ENCODE assay signal across 8 cellular contexts in the genomic region with DNA sequence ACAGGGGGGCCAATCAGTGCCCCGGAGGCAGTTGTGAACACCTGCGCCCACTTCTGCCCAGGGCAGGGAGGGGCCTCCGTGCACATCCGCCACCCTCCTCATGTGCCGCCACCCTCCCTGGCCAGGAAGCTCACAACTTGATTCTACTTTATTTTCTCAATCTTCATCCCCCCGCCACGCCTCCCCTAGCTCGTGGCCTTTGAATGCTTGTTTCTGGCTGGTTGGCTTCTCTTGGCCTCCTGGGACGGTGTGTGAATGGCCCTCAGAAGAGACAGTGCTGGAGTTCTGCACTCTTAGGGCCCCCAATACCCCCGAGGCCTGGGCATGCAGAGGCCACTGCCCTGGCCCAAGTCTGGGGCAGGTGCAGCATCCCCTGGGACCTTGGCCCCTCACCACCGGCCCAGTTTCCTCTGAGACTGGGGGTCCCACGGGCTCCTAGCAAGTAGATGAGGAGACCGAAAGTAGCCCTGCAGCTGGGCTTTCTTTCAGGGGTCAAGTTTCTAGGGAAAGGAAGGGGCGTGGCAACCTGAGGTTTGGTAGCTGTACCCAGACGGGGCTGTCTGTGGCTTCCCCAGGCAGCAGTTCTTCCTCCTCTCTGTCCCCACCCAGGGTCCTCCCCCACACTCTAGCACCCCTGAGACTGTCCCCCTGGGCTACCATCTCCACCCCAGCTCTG. TPM values are rescaled to one million over a fixed set of nuclear protein-coding genes. Genes with fewer than 3 reads are reported as not detected.
DNase-seq lines count a peak whose midpoint lies in the region; FAIRE-seq and TF ChIP-seq lines count a peak whose summit lies in the region.

No MANE protein-coding gene starts in this region.

- H3K4me1 ChIP-seq in Peyer's patch (peaks cover 0 to 25% (median 12%) of the 10 kb centered on the region in 4 donors), astrocyte (ENCODE audit: insufficient read depth, low read length) (peaks cover 8% of the 10 kb centered on the region), neural progenitor cell (peaks cover 13% of the 10 kb centered on the region), uterus (peaks cover 5 to 10% of the 10 kb centered on the region in 2 donors)

- peaks cover 43% of the 10 kb centered on the region for H3F3A ChIP-seq in neural progenitor cell (ENCODE audit: low read depth)

- H3K36me3 Mint-ChIP-seq in astrocyte (ENCODE audit: low read depth, unreplicated experiment) (no peaks in the 10 kb centered on the region), neural progenitor cell (no peaks in the 10 kb centered on the region)

- no peak overlapping the region for H3K27ac Mint-ChIP-seq in astrocyte (ENCODE audit: unreplicated experiment)
- no peak overlapping the region for H3K27ac Mint-ChIP-seq in neural progenitor cell

- no peaks in the 10 kb centered on the region for H3K27me3 ChIP-seq in Peyer's patch
- H3K27me3 ChIP-seq in astrocyte (ENCODE audit: insufficient read depth, low read length) = peaks cover 3% of the 10 kb centered on the region
- H3K27me3 ChIP-seq in neural progenitor cell = peaks cover 39% of the 10 kb centered on the region
- H3K27me3 ChIP-seq in uterus = peaks cover 0 to 17% of the 10 kb centered on the region in 2 donors

- no peak overlapping the region for H2AFZ ChIP-seq in astrocyte (ENCODE audit: low read depth, low read length)
- no peak overlapping the region for H2AFZ ChIP-seq in neural progenitor cell (replicated peaks)

- peak overlapping the region; percentile 73 to 95 (median 82) for H3K27ac ChIP-seq in Peyer's patch
- no peak overlapping the region for H3K27ac ChIP-seq in astrocyte (ENCODE audit: low read depth, low read length)
- no peak overlapping the region for H3K27ac ChIP-seq in neural progenitor cell
- no peak overlapping the region for H3K27ac ChIP-seq in uterus

- peaks cover 15% of the 10 kb centered on the region for H4K20me1 ChIP-seq in astrocyte (ENCODE audit: insufficient read depth, low read length)
- peaks cover 17% of the 10 kb centered on the region for H4K20me1 ChIP-seq in neural progenitor cell (ENCODE audit: low read depth)

- H3K36me3 ChIP-seq in Peyer's patch = peaks cover 0 to 21% (median 0%) of the 10 kb centered on the region in 3 donors
- H3K36me3 ChIP-seq in astrocyte (ENCODE audit: insufficient read depth, low read length) = no peaks in the 10 kb centered on the region
- no peaks in the 10 kb centered on the region for H3K36me3 ChIP-seq in neural progenitor cell
- no peaks in the 10 kb centered on the region for H3K36me3 ChIP-seq in uterus

- H3K79me2 ChIP-seq in astrocyte (ENCODE audit: insufficient read depth, low read length) = no peaks in the 10 kb centered on the region
- no peaks in the 10 kb centered on the region for H3K79me2 ChIP-seq in neural progenitor cell (ENCODE audit: low read depth)

- no peak overlapping the region for H3K9ac ChIP-seq in astrocyte (ENCODE audit: low read length)
- H3K9ac ChIP-seq in neural progenitor cell = no peak overlapping the region

- H3K9me3 Mint-ChIP-seq in astrocyte (ENCODE audit: unreplicated experiment) = no peaks in the 10 kb centered on the region
- no peaks in the 10 kb centered on the region for H3K9me3 Mint-ChIP-seq in neural progenitor cell

- no peak for FAIRE-seq in astrocyte (lab: Jason Lieb, UNC)

- H3K9me3 ChIP-seq in Peyer's patch (no peaks in the 10 kb centered on the region), astrocyte (ENCODE audit: insufficient read depth, low read depth, low read length) (no peaks in the 10 kb centered on the region), neural progenitor cell (ENCODE audit: low read depth) (no peaks in the 10 kb centered on the region), uterus (no peaks in the 10 kb centered on the region)

- TF ChIP-seq POLR2A in GM18526 (IDR thresholded peaks at IDR 0.05; ENCODE audit: extremely low read depth, insufficient read length) (peak; percentile 40), Peyer's patch (IDR thresholded peaks at IDR 0.05) (no peak), uterus (IDR thresholded peaks at IDR 0.05) (no peak)

- H3K4me1 Mint-ChIP-seq in astrocyte (ENCODE audit: low read depth, unreplicated experiment) = no peaks in the 10 kb centered on the region
- peaks cover 30% of the 10 kb centered on the region for H3K4me1 Mint-ChIP-seq in neural progenitor cell

- no peaks in the 10 kb centered on the region for H3K27me3 Mint-ChIP-seq in astrocyte (ENCODE audit: low read depth, unreplicated experiment)
- peaks cover 2% of the 10 kb centered on the region for H3K27me3 Mint-ChIP-seq in neural progenitor cell (ENCODE audit: insufficient read depth, low read depth)

- intact Hi-C loops in uterus (cut with DNase I; ENCODE audit: low total_unique reads) = no loop called here

- TF ChIP-seq CTCF in Peyer's patch (IDR thresholded peaks at IDR 0.05) (no peak), astrocyte (IDR thresholded peaks at IDR 0.05; ENCODE audit: insufficient read depth, low read depth, low read length) (no peak), neural progenitor cell (IDR thresholded peaks at IDR 0.05) (no peak), uterus (IDR thresholded peaks at IDR 0.05) (no peak)

- H3K4me3 Mint-ChIP-seq in astrocyte (ENCODE audit: unreplicated experiment) (no peak overlapping the region), neural progenitor cell (no peak overlapping the region)

- H3K4me3 ChIP-seq in Peyer's patch = peak overlapping the region; percentile 63 to 81 (median 75)
- H3K4me3 ChIP-seq in astrocyte (ENCODE audit: insufficient read depth, low read depth, low read length) = no peak overlapping the region
- no peak overlapping the region for H3K4me3 ChIP-seq in neural progenitor cell
- no peak overlapping the region for H3K4me3 ChIP-seq in uterus

- DNase-seq in Peyer's patch = peak in 2 of 3 donors; percentile 91 to 92
- no peak for DNase-seq in astrocyte (ENCODE audit: low read depth)
- DNase-seq in neural progenitor cell (ENCODE audit: low spot score) = no peak
- DNase-seq in NCI-H2029 treated with DMSO at 0.1 percent for 48 hours (lab: John Stamatoyannopoulos, UW) = no peak
- DNase-seq in DMS53 (lab: John Stamatoyannopoulos, UW) = no peak
- DNase-seq in uterus = no peak
- no peak for DNase-seq in globus pallidus (ENCODE audit: low spot score)

- peak overlapping the region; percentile 96 for H3K4me2 ChIP-seq in astrocyte (ENCODE audit: low read length)
- H3K4me2 ChIP-seq in neural progenitor cell = peak overlapping the region; percentile 99

RNA-seq across cellular contexts. Expression of a gene that starts 1.3 kb away (rescaled TPM):
- total RNA-seq in Peyer's patch (10 to 100 TPM in 1 of 4 donors, 1 to 10 TPM in 3; 3.3 to 39.6 (median 6.8) TPM), astrocyte (15.7 and 18.3 TPM in 2 replicates), neural progenitor cell (ENCODE audit: low replicate concordance) (2.0 and 11.0 TPM in 2 replicates), uterus (10 to 100 TPM in 1 of 4 donors, 1 to 10 TPM in 3; 4.6 to 38.8 (median 6.7) TPM)

RNA-seq across cellular contexts. Expression of a gene that starts 1.9 kb away (rescaled TPM):
- total RNA-seq in Peyer's patch = under 1 TPM in 1 of 4 donors, not detected in 3; 0.27 TPM
- 2.8 and 3.6 TPM in 2 replicates for total RNA-seq in astrocyte
- total RNA-seq in neural progenitor cell (ENCODE audit: low replicate concordance) = 1.3 and 3.3 TPM in 2 replicates
- total RNA-seq in uterus = 1 to 10 TPM in 1 of 4 donors, under 1 TPM in 2, not detected in 1; 0.51 to 1.9 (median 0.64) TPM

RNA-seq across cellular contexts. Expression of a gene that starts 6.2 kb away (rescaled TPM):
- not detected for total RNA-seq in Peyer's patch
- 0.34 TPM in 1 of 2 replicates, not detected in the other for total RNA-seq in astrocyte
- total RNA-seq in neural progenitor cell (ENCODE audit: low replicate concordance) = 0.99 TPM in 1 of 2 replicates, not detected in the other
- total RNA-seq in uterus = not detected

RNA-seq across cellular contexts. Expression of a gene that starts 15.0 kb away (rescaled TPM):
- total RNA-seq in Peyer's patch = 10 to 100 TPM in 2 of 4 donors, 1 to 10 TPM in 2; 4.7 to 19.8 (median 8.3) TPM
- 52.4 and 53.1 TPM in 2 replicates for total RNA-seq in astrocyte
- 23.2 and 51.2 TPM in 2 replicates for total RNA-seq in neural progenitor cell (ENCODE audit: low replicate concordance)
- 10 to 100 TPM; 21.5 to 75.4 (median 27.2) TPM for total RNA-seq in uterus

RNA-seq across cellular contexts. Expression of a gene that starts 28.6 kb away (rescaled TPM):
- total RNA-seq in Peyer's patch (1 to 10 TPM in 3 of 4 donors, not detected in 1; 2.8 to 6.6 (median 3.4) TPM), astrocyte (0.52 and 0.60 TPM in 2 replicates), neural progenitor cell (ENCODE audit: low replicate concordance) (not detected in 2 replicates), uterus (100 to 1,000 TPM in 1 of 4 donors, 10 to 100 TPM in 2, 1 to 10 TPM in 1; 6.7 to 116 (median 19.1) TPM)

Comparison
In these comparisons a context has a peak if more than half of its experiments do, and no peak if none do; other contexts are left out.
1. DNase-seq: peak in Peyer's patch (2 of 3); none in astrocyte (single experiment), neural progenitor cell (single experiment), NCI-H2029 treated with DMSO at 0.1 percent for 48 hours (single experiment), DMS53 (single experiment), uterus (0 of 2) and globus pallidus (single experiment).
2. H3K27ac ChIP-seq: peak in Peyer's patch (4 of 4); none in astrocyte (single experiment), neural progenitor cell (single experiment) and uterus (0 of 2).
3. H3K4me3 ChIP-seq: peak in Peyer's patch (4 of 4); none in astrocyte (single experiment), neural progenitor cell (single experiment) and uterus (0 of 2).